ENCODE assay signal across 8 cellular contexts in genomic region chr6:14804444-14805210, GRCh38.
DNase-seq lines count a peak whose midpoint lies in the region; ATAC-seq and TF ChIP-seq lines count a peak whose summit lies in the region.

No MANE protein-coding gene starts in this region.

- no peaks in the 10 kb centered on the region for H3K27me3 ChIP-seq in esophagus muscularis mucosa

- no peak overlapping the region for H3K27ac Mint-ChIP-seq in immature natural killer cell

- H3K36me3 ChIP-seq in esophagus muscularis mucosa (no peaks in the 10 kb centered on the region), mucosa of descending colon (ENCODE audit: low read depth) (no peaks in the 10 kb centered on the region)

- H3K36me3 Mint-ChIP-seq in immature natural killer cell: peaks cover 0 to 3% (median 0%) of the 10 kb centered on the region in 3 donors

- no peaks in the 10 kb centered on the region for H3K9me3 Mint-ChIP-seq in immature natural killer cell

- ATAC-seq in mucosa of descending colon: peak; percentile 88
- no peak for ATAC-seq in GM19455 (IDR thresholded peaks at IDR 0.05; ENCODE audit: unreplicated experiment)

- no peak overlapping the region for H3K4me3 ChIP-seq in esophagus muscularis mucosa
- H3K4me3 ChIP-seq in mucosa of descending colon: no peak overlapping the region

- peak overlapping the region in 3 of 4 donors; percentile 2 to 65 (median 35) for H3K27ac ChIP-seq in esophagus muscularis mucosa (replicated peaks in 1 of 4)

- intact Hi-C loops in esophagus muscularis mucosa (cut with DNase I): no loop called here
- intact Hi-C loops in mucosa of descending colon (cut with DNase I, micrococcal nuclease): no loop called here

- H3K4me1 Mint-ChIP-seq in immature natural killer cell: peaks cover 8% of the 10 kb centered on the region in 2 donors

- TF ChIP-seq CTCF in esophagus muscularis mucosa (IDR thresholded peaks at IDR 0.05) (no peak), mucosa of descending colon (IDR thresholded peaks at IDR 0.05) (no peak)

- H3K4me1 ChIP-seq in esophagus muscularis mucosa (peaks cover 8 to 25% (median 15%) of the 10 kb centered on the region in 4 donors), mucosa of descending colon (ENCODE audit: low read depth) (peaks cover 15% of the 10 kb centered on the region)

- H3K4me3 Mint-ChIP-seq in immature natural killer cell: no peak overlapping the region

- peaks cover 3 to 5% (median 5%) of the 10 kb centered on the region in 3 donors for H3K27me3 Mint-ChIP-seq in immature natural killer cell (ENCODE audit: low read depth in 3 of 3)

- 37% methylated on average over 4 of the region's 20 CpGs for WGBS in esophagus muscularis mucosa

- no peak for TF ChIP-seq POLR2A in esophagus muscularis mucosa (IDR thresholded peaks at IDR 0.05; ENCODE audit: low read depth)

- TF ChIP-seq EP300 in esophagus muscularis mucosa (IDR thresholded peaks at IDR 0.05): no peak

- DNase-seq in AG08396 (ENCODE audit: low spot score) (peak; percentile 60), NCI-H1092 (lab: John Stamatoyannopoulos, UW) (peak; percentile 10), esophagus muscularis mucosa (ENCODE audit: extremely low spot score) (no peak), mucosa of descending colon (peak; percentile 91 to 94 (median 94)), immature natural killer cell (no peak), SW 1271 (lab: John Stamatoyannopoulos, UW) (no peak), NCI-H1436 treated with DMSO at 0.1 percent for 48 hours (lab: John Stamatoyannopoulos, UW) (no peak)

- H3K9me3 ChIP-seq in esophagus muscularis mucosa (peaks cover 0 to 4% (median 0%) of the 10 kb centered on the region in 4 donors), mucosa of descending colon (peaks cover 7% of the 10 kb centered on the region)

Comparison
In these comparisons a context has a peak if more than half of its experiments do, and no peak if none do; other contexts are left out.
1. DNase-seq: peak in AG08396 (single experiment), NCI-H1092 (single experiment) and mucosa of descending colon (3 of 3); none in esophagus muscularis mucosa (single experiment), immature natural killer cell (0 of 3), SW 1271 (0 of 2) and NCI-H1436 treated with DMSO at 0.1 percent for 48 hours (single experiment).